16 cellular contexts compared by ENCODE assay signal in the genomic region with DNA sequence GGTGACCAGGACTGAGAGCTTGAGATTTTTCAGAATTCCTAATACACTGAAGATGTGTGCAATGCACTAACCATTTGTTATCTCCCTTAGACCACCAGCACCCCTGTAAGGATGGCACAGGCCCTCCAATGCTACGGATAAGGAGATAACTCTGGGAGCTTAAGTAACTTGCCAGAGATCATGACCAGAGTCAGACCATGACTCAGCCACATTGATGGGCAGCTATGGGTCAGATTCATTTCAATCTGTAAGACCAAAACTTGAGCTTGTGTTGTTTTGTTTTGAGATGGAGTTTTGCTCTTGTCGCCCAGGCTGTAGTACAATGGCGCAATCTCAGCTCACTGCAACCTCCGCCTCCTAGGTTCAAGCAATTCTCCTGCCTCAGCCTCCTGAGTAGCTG.
DNase-seq lines count a peak whose midpoint lies in the region; ATAC-seq and TF ChIP-seq lines count a peak whose summit lies in the region.
"Had no signal": no experiment of that assay in that cellular context is flagged by ENCODE, and none has a peak within 500 bp of the region (broad histone marks: within the 10 kb centered on the region; RNA-seq: fewer than 3 reads in every experiment).

No MANE protein-coding gene starts in this region.

- peaks cover 31% of the 10 kb centered on the region for H3K36me3 Mint-ChIP-seq in activated CD8-positive, alpha-beta T cell treated with anti-CD3 and anti-CD28 coated beads, Interleukin-2, amount 10 ng/mL, durations not matched to agents 7 days and 5 days (ENCODE audit: low read depth)
- H3K36me3 Mint-ChIP-seq in activated CD8-positive, alpha-beta T cell treated with anti-CD3 and anti-CD28 coated beads for 36 hours (ENCODE audit: low read depth) = peaks cover 15% of the 10 kb centered on the region

- no peak for DNase-seq in activated CD8-positive, alpha-beta T cell treated with anti-CD3 and anti-CD28 coated beads, Interleukin-2, amount 10 ng/mL, durations not matched to agents 7 days and 5 days
- DNase-seq in activated CD8-positive, alpha-beta T cell treated with anti-CD3 and anti-CD28 coated beads for 36 hours = no peak
- DNase-seq in PC-3 (peak; percentile 53), fibroblast of mammary gland (ENCODE audit: low read depth) (peak; percentile 78), skeletal muscle cell (ENCODE audit: low read depth) (peak; percentile 29)
- DNase-seq: activated B cell treated with CpG ODN at 0.5 μM for 24 hours; DMS79; naive thymus-derived CD4-positive, alpha-beta T cell; NCI-H1694; SHP77 treated with DMSO at 0.1 percent for 48 hours had no signal

- no peak overlapping the region for H3K9ac ChIP-seq in PC-3 (ENCODE audit: low read length)

- no peaks in the 10 kb centered on the region for H3K27me3 ChIP-seq in PC-3 (ENCODE audit: low read length)
- H3K27me3 ChIP-seq: gastroesophageal sphincter, tibial nerve had no signal

- no TSS peak for BruUV-seq in PC-3 (replicated peaks; lab: Mats Ljungman, UMichigan)

- H3K9me3 Mint-ChIP-seq in activated CD8-positive, alpha-beta T cell treated with anti-CD3 and anti-CD28 coated beads, Interleukin-2, amount 10 ng/mL, durations not matched to agents 7 days and 5 days (ENCODE audit: insufficient read depth) = no peaks in the 10 kb centered on the region
- H3K9me3 Mint-ChIP-seq in activated CD8-positive, alpha-beta T cell treated with anti-CD3 and anti-CD28 coated beads for 36 hours = no peaks in the 10 kb centered on the region
- H3K9me3 Mint-ChIP-seq: activated B cell treated with CpG ODN at 0.5 μM for 24 hours; naive thymus-derived CD4-positive, alpha-beta T cell had no signal

- CTCF ChIA-PET in activated CD8-positive, alpha-beta T cell treated with anti-CD3 and anti-CD28 coated beads, Interleukin-2, amount 10 ng/mL, durations not matched to agents 7 days and 5 days (lab: Charles Lee) = interaction anchor here (1.0 to 5.5 kb wide), 12 partner anchors 10 to 104 kb away, joined by 3 to 35 read pairs (median 4); no protein-coding TSS in a partner anchor
- CTCF ChIA-PET in activated CD8-positive, alpha-beta T cell treated with anti-CD3 and anti-CD28 coated beads for 36 hours (lab: Charles Lee) = interaction anchor here (0.7 to 4.5 kb wide), 4 partner anchors 44 to 101 kb away, joined by 3 to 21 read pairs (median 10); no protein-coding TSS in a partner anchor
- CTCF ChIA-PET in PC-3 (lab: Charles Lee) = interaction anchor here (0.6 kb wide), 1 partner anchor 1627 kb away, joined by 4 read pairs; no protein-coding TSS in a partner anchor

- H2AFZ ChIP-seq in PC-3 (ENCODE audit: low read length) = no peak overlapping the region

- H3K36me3 ChIP-seq in PC-3 (ENCODE audit: low read depth, low read length) = no peaks in the 10 kb centered on the region

- ATAC-seq in activated CD8-positive, alpha-beta T cell treated with anti-CD3 and anti-CD28 coated beads, Interleukin-2, amount 10 ng/mL, durations not matched to agents 7 days and 5 days = no peak
- no peak for ATAC-seq in activated CD8-positive, alpha-beta T cell treated with anti-CD3 and anti-CD28 coated beads for 36 hours
- peak; percentile 63 for ATAC-seq in PC-3
- no peak for ATAC-seq in HG03521 (IDR thresholded peaks at IDR 0.05; ENCODE audit: unreplicated experiment)
- ATAC-seq in GM19035 (IDR thresholded peaks at IDR 0.05; ENCODE audit: unreplicated experiment) = no peak
- no peak for ATAC-seq in HG02870 (IDR thresholded peaks at IDR 0.05; ENCODE audit: unreplicated experiment)
- ATAC-seq: gastroesophageal sphincter; HepG2; naive thymus-derived CD4-positive, alpha-beta T cell had no signal

- no peaks in the 10 kb centered on the region for H3K9me2 ChIP-seq in PC-3 (replicated peaks; ENCODE audit: low read length)

- TF ChIP-seq CTCF in activated CD8-positive, alpha-beta T cell treated with anti-CD3 and anti-CD28 coated beads for 36 hours (IDR thresholded peaks at IDR 0.05) = no peak
- no peak for TF ChIP-seq CTCF in PC-3 (conservative IDR thresholded peaks at IDR 0.05; ENCODE audit: low read depth, low read length)
- TF ChIP-seq CTCF in fibroblast of mammary gland (conservative IDR thresholded peaks at IDR 0.05; ENCODE audit: control insufficient read depth, insufficient read depth, low read depth, low read length) = no peak

- H3K27me3 Mint-ChIP-seq in activated CD8-positive, alpha-beta T cell treated with anti-CD3 and anti-CD28 coated beads, Interleukin-2, amount 10 ng/mL, durations not matched to agents 7 days and 5 days (ENCODE audit: low read depth) = no peaks in the 10 kb centered on the region
- H3K27me3 Mint-ChIP-seq in activated CD8-positive, alpha-beta T cell treated with anti-CD3 and anti-CD28 coated beads for 36 hours = no peaks in the 10 kb centered on the region
- H3K27me3 Mint-ChIP-seq: naive thymus-derived CD4-positive, alpha-beta T cell had no signal

- H3K4me2 ChIP-seq in PC-3 (ENCODE audit: low read length) = peak overlapping the region; percentile 58; the same call in 1 of the 2 replicates

- no peaks in the 10 kb centered on the region for H3F3A ChIP-seq in PC-3 (ENCODE audit: low read length, unreplicated experiment)

- no peak overlapping the region for H3K27ac ChIP-seq in PC-3 (ENCODE audit: low read length)
- H3K27ac ChIP-seq: gastroesophageal sphincter, tibial nerve had no signal

- no peaks in the 10 kb centered on the region for H4K20me1 ChIP-seq in PC-3 (ENCODE audit: low read length)

- H3K4me3 Mint-ChIP-seq in activated CD8-positive, alpha-beta T cell treated with anti-CD3 and anti-CD28 coated beads, Interleukin-2, amount 10 ng/mL, durations not matched to agents 7 days and 5 days = no peak overlapping the region
- no peak overlapping the region for H3K4me3 Mint-ChIP-seq in activated CD8-positive, alpha-beta T cell treated with anti-CD3 and anti-CD28 coated beads for 36 hours
- H3K4me3 Mint-ChIP-seq: activated B cell treated with CpG ODN at 0.5 μM for 24 hours had no signal

- intact Hi-C loops in activated CD8-positive, alpha-beta T cell treated with anti-CD3 and anti-CD28 coated beads for 36 hours (cut with micrococcal nuclease) = loop anchor here (5.0 to 10.0 kb wide), 2 partner anchors 50 to 63 kb away; partner anchors contain the start of genes ARSG and SLC16A6
- intact Hi-C loops in PC-3 (cut with micrococcal nuclease) = no loop called here

- H3K27ac Mint-ChIP-seq in activated CD8-positive, alpha-beta T cell treated with anti-CD3 and anti-CD28 coated beads, Interleukin-2, amount 10 ng/mL, durations not matched to agents 7 days and 5 days = peak overlapping the region; percentile 39
- H3K27ac Mint-ChIP-seq in activated CD8-positive, alpha-beta T cell treated with anti-CD3 and anti-CD28 coated beads for 36 hours = no peak overlapping the region
- H3K27ac Mint-ChIP-seq: activated B cell treated with CpG ODN at 0.5 μM for 24 hours had no signal

- H3K79me2 ChIP-seq in PC-3 (ENCODE audit: low read length) = no peaks in the 10 kb centered on the region

- peaks cover 82% of the 10 kb centered on the region for H3K4me1 Mint-ChIP-seq in activated CD8-positive, alpha-beta T cell treated with anti-CD3 and anti-CD28 coated beads, Interleukin-2, amount 10 ng/mL, durations not matched to agents 7 days and 5 days (ENCODE audit: low read depth)
- H3K4me1 Mint-ChIP-seq in activated CD8-positive, alpha-beta T cell treated with anti-CD3 and anti-CD28 coated beads for 36 hours (ENCODE audit: low read depth) = peaks cover 50% of the 10 kb centered on the region

- POLR2A ChIA-PET in activated CD8-positive, alpha-beta T cell treated with anti-CD3 and anti-CD28 coated beads, Interleukin-2, amount 10 ng/mL, durations not matched to agents 7 days and 5 days (lab: Charles Lee) = interaction anchor here (1.1 to 3.1 kb wide), 2 partner anchors 58 to 63 kb away, joined by 3 to 14 read pairs; partner anchors contain the start of genes ARSG and SLC16A6
- POLR2A ChIA-PET in activated CD8-positive, alpha-beta T cell treated with anti-CD3 and anti-CD28 coated beads for 36 hours (lab: Charles Lee) = interaction anchor here (3.5 to 3.9 kb wide), 2 partner anchors 9 to 64 kb away, joined by 13 to 20 read pairs; partner anchors contain the start of genes ARSG and SLC16A6
- POLR2A ChIA-PET in PC-3 (lab: Charles Lee; ENCODE audit: unreplicated experiment) = no interaction called here

- H3K9me3 ChIP-seq in PC-3 (ENCODE audit: low read length) = no peaks in the 10 kb centered on the region
- H3K9me3 ChIP-seq: gastroesophageal sphincter, tibial nerve had no signal

- H3K4me1 ChIP-seq in PC-3 (ENCODE audit: insufficient read depth, low read length) = peaks cover 22% of the 10 kb centered on the region
- H3K4me1 ChIP-seq: gastroesophageal sphincter, tibial nerve had no signal

- no peak overlapping the region for H3K4me3 ChIP-seq in PC-3 (ENCODE audit: low read length)
- H3K4me3 ChIP-seq in fibroblast of mammary gland (ENCODE audit: control insufficient read depth, low read depth, low read length) = no peak overlapping the region
- no peak overlapping the region for H3K4me3 ChIP-seq in skeletal muscle cell (ENCODE audit: low read depth, low read length)
- H3K4me3 ChIP-seq: gastroesophageal sphincter, tibial nerve had no signal

Comparison
In these comparisons a context has a peak if more than half of its experiments do, and no peak if none do; other contexts are left out.
1. DNase-seq: peak in PC-3 (single experiment), fibroblast of mammary gland (single experiment) and skeletal muscle cell (single experiment); none in activated CD8-positive, alpha-beta T cell treated with anti-CD3 and anti-CD28 coated beads, Interleukin-2, amount 10 ng/mL, durations not matched to agents 7 days and 5 days (single experiment) and activated CD8-positive, alpha-beta T cell treated with anti-CD3 and anti-CD28 coated beads for 36 hours (single experiment).